Comparison of ENCODE assay signal across 21 cellular contexts in genomic region chr7:81516898-81517297, GRCh38.
DNase-seq lines count a peak whose midpoint lies in the region; ATAC-seq, FAIRE-seq and TF ChIP-seq lines count a peak whose summit lies in the region.
"Had no signal": no experiment of that assay in that cellular context is flagged by ENCODE, and none has a peak within 500 bp of the region (broad histone marks: within the 10 kb centered on the region; RNA-seq: fewer than 3 reads in every experiment).

No MANE protein-coding gene starts in this region.

- no peak for DNase-seq in A549 (ENCODE audit: low read depth in 1 of 2, low spot score in 1 of 2)
- no peak for DNase-seq in GM23338 (ENCODE audit: low spot score)
- DNase-seq in RCC 7860 (ENCODE audit: low spot score) = no peak
- DNase-seq in fibroblast of pulmonary artery (ENCODE audit: low read depth) = peak; percentile 35
- DNase-seq in NK-92 (lab: John Stamatoyannopoulos, UW; ENCODE audit: unreplicated experiment) = no peak
- DNase-seq in stimulated activated CD4-positive, alpha-beta T cell treated with anti-CD3 and anti-CD28 coated beads, Interleukin-2, amount 100 ng/mL, for 48 hours = no peak
- no peak for DNase-seq in NCI-H2227 (lab: John Stamatoyannopoulos, UW; ENCODE audit: unreplicated experiment)
- DNase-seq: CD4-positive, alpha-beta T cell; Kasumi-1; MM.1S; NCI-H1105; NCI-H2081; NCI-H748 treated with DMSO at 0.1 percent for 48 hours; OCI-M1; SJCRH30 had no signal

- no peak overlapping the region for H2AFZ ChIP-seq in GM23338

- no peaks in the 10 kb centered on the region for H3K27me3 Mint-ChIP-seq in GM23338 (ENCODE audit: insufficient read depth, low read depth, poor library complexity)
- H3K27me3 Mint-ChIP-seq: CD4-positive, alpha-beta T cell; IgD-negative memory B cell had no signal

- H3K4me3 Mint-ChIP-seq in GM23338 = no peak overlapping the region
- H3K4me3 Mint-ChIP-seq: CD4-positive, alpha-beta T cell; IgD-negative memory B cell had no signal

- H3K9me2 ChIP-seq in GM23338 (ENCODE audit: insufficient read depth) = no peaks in the 10 kb centered on the region

- H3K9me3 Mint-ChIP-seq in GM23338 = no peaks in the 10 kb centered on the region; the same call in 2 of the 3 replicates
- H3K9me3 Mint-ChIP-seq: CD4-positive, alpha-beta T cell had no signal

- peaks cover 4% of the 10 kb centered on the region; the same call in 1 of the 3 replicates for H3K9me3 ChIP-seq in A549
- H3K9me3 ChIP-seq: SJCRH30 had no signal

- TF ChIP-seq CTCF in A549 (IDR thresholded peaks at IDR 0.05) (no peak), GM23338 (conservative IDR thresholded peaks at IDR 0.05; ENCODE audit: low read depth in 2 of 2) (no peak), fibroblast of pulmonary artery (IDR thresholded peaks at IDR 0.05; ENCODE audit: low read length, missing control alignments) (no peak)

- FAIRE-seq in A549 (lab: Jason Lieb, UNC) (peak; percentile 18), RCC 7860 (lab: Jason Lieb, UNC) (peak; percentile 30)
- FAIRE-seq: GM12892, H54, HTR-8/SVneo had no signal

- no peaks in the 10 kb centered on the region for H4K20me1 ChIP-seq in GM23338 (replicated peaks; ENCODE audit: insufficient read depth)

- H3K4me3 ChIP-seq in A549 (no peak overlapping the region), GM23338 (no peak overlapping the region), fibroblast of pulmonary artery (replicated peaks; ENCODE audit: low read depth, low read length) (peak overlapping the region; percentile 13)
- H3K4me3 ChIP-seq: SJCRH30 had no signal

- H3F3A ChIP-seq in GM23338 (replicated peaks; ENCODE audit: low read depth) = no peaks in the 10 kb centered on the region

- POLR2A ChIA-PET in A549 (lab: Yijun Ruan, JAX) = no interaction called here

- H3K36me3 Mint-ChIP-seq in GM23338 (ENCODE audit: low read depth) = no peaks in the 10 kb centered on the region
- H3K36me3 Mint-ChIP-seq: IgD-negative memory B cell had no signal

- ATAC-seq in A549 (no peak), GM23338 (no peak), HG03571 (IDR thresholded peaks at IDR 0.05; ENCODE audit: unreplicated experiment) (no peak)

- TF ChIP-seq EP300 in A549 (IDR thresholded peaks at IDR 0.05) = no peak

- H3K4me1 Mint-ChIP-seq in GM23338 = peaks cover 3% of the 10 kb centered on the region; the same call in 1 of the 3 replicates
- H3K4me1 Mint-ChIP-seq: IgD-negative memory B cell had no signal

- H3K27ac Mint-ChIP-seq in GM23338 = 0 out of 2 replicates have a peak overlapping the region, but pooled peaks have one; percentile 62
- H3K27ac Mint-ChIP-seq: CD4-positive, alpha-beta T cell; IgD-negative memory B cell had no signal

- CTCF ChIA-PET in A549 (lab: Yijun Ruan, JAX) = interaction anchor here (1.1 to 1.4 kb wide), 2 partner anchors 13 to 17 kb away, joined by 3 to 4 read pairs; no protein-coding TSS in a partner anchor

- H3K4me1 ChIP-seq in A549 (no peaks in the 10 kb centered on the region), GM23338 (ENCODE audit: insufficient read depth) (no peaks in the 10 kb centered on the region)

- H3K27me3 ChIP-seq in GM23338 (ENCODE audit: insufficient read depth) = no peaks in the 10 kb centered on the region
- H3K27me3 ChIP-seq: SJCRH30 had no signal

- TF ChIP-seq POLR2A in A549 (IDR thresholded peaks at IDR 0.05; ENCODE audit: low read length) = no peak

- H3K4me2 ChIP-seq in A549 (no peak overlapping the region), GM23338 (no peak overlapping the region)

- no peaks in the 10 kb centered on the region for H3K36me3 ChIP-seq in GM23338 (ENCODE audit: insufficient read depth)
- H3K36me3 ChIP-seq: SJCRH30 had no signal

- TF ChIP-seq RAD21 in A549 (conservative IDR thresholded peaks at IDR 0.05 in 1 of 2, IDR thresholded peaks at IDR 0.05 in 1 of 2) = no peak

- H3K79me2 ChIP-seq in GM23338 (replicated peaks; ENCODE audit: insufficient read depth) = no peaks in the 10 kb centered on the region

- H3K27ac ChIP-seq in A549 (no peak overlapping the region), GM23338 (ENCODE audit: low read depth) (no peak overlapping the region)
- H3K27ac ChIP-seq: HL-60, SJCRH30 had no signal

TF ChIP-seq in A549, 52 proteins besides CTCF, POLR2A, EP300 and RAD21 (continues in another document):
- TF ChIP-seq CBX2 (IDR thresholded peaks at IDR 0.05; ENCODE audit: borderline replicate concordance, low read depth) (no peak), FOXS1 (CRISPR knock-in tag; IDR thresholded peaks at IDR 0.05) (no peak), E2F6 (IDR thresholded peaks at IDR 0.05; ENCODE audit: borderline replicate concordance, low read depth) (no peak), REST (IDR thresholded peaks at IDR 0.05) (no peak)

TF ChIP-seq in GM23338, 12 proteins besides CTCF, POLR2A, EP300 and RAD21 (continues in another document):
- TF ChIP-seq ETS1 (IDR thresholded peaks at IDR 0.05) (no peak), EZH2phosphoT487 (IDR thresholded peaks at IDR 0.05; ENCODE audit: unreplicated experiment) (no peak), ZNF331 (CRISPR knock-in tag; IDR thresholded peaks at IDR 0.05; ENCODE audit: low read depth) (no peak), REST (IDR thresholded peaks at IDR 0.05; ENCODE audit: unreplicated experiment) (no peak)
